ENCODE assay signal across 8 cellular contexts in genomic region chr2:151408788-151409600, GRCh38. TPM values are rescaled to one million over a fixed set of nuclear protein-coding genes. Genes with fewer than 3 reads are reported as not detected.
DNase-seq lines count a peak whose midpoint lies in the region; ATAC-seq and TF ChIP-seq lines count a peak whose summit lies in the region.

No MANE protein-coding gene starts in this region.

- no peaks in the 10 kb centered on the region for H3K9me3 ChIP-seq in T-helper 17 cell (ENCODE audit: control insufficient read depth, low read length, poor library complexity, severe bottlenecking)
- no peaks in the 10 kb centered on the region for H3K9me3 ChIP-seq in skeletal muscle tissue (ENCODE audit: control insufficient read depth in 3 of 3, low read length in 3 of 3)

- H3K27ac ChIP-seq in skeletal muscle tissue (ENCODE audit: low read depth, low read length) = peak overlapping the region; percentile 92

- peaks cover 0 to 11% (median 7%) of the 10 kb centered on the region in 3 donors for H3K4me1 ChIP-seq in skeletal muscle tissue (ENCODE audit: control insufficient read depth in 3 of 3, insufficient read depth in 3 of 3, low read length in 3 of 3)

- no peaks in the 10 kb centered on the region for H3K9me3 Mint-ChIP-seq in glutamatergic neuron (ENCODE audit: unreplicated experiment)

- no peak overlapping the region for H3K9ac ChIP-seq in skeletal muscle tissue (ENCODE audit: low read depth in 1 of 3, low read length in 3 of 3)

- ATAC-seq in T-helper 17 cell (no peak), HG03571 (IDR thresholded peaks at IDR 0.05; ENCODE audit: unreplicated experiment) (no peak), GM18870 (IDR thresholded peaks at IDR 0.05; ENCODE audit: unreplicated experiment) (no peak)

- H3K36me3 Mint-ChIP-seq in T-helper 17 cell (ENCODE audit: low read depth) = peaks cover 6% of the 10 kb centered on the region
- H3K36me3 Mint-ChIP-seq in glutamatergic neuron (ENCODE audit: unreplicated experiment) = no peaks in the 10 kb centered on the region

- peaks cover 11% of the 10 kb centered on the region for H3K36me3 ChIP-seq in H7 (replicated peaks; ENCODE audit: control insufficient read depth, insufficient read depth, low read length)
- peaks cover 7 to 21% (median 11%) of the 10 kb centered on the region in 3 donors for H3K36me3 ChIP-seq in skeletal muscle tissue (ENCODE audit: control insufficient read depth in 3 of 3, insufficient read depth in 3 of 3, low read length in 3 of 3)

- peak overlapping the region; percentile 100 for H3K4me3 Mint-ChIP-seq in T-helper 17 cell
- H3K4me3 Mint-ChIP-seq in glutamatergic neuron (ENCODE audit: unreplicated experiment) = peak overlapping the region; percentile 98

- H3K27me3 ChIP-seq in H7 (ENCODE audit: control insufficient read depth, insufficient read depth, low read length) (no peaks in the 10 kb centered on the region), skeletal muscle tissue (ENCODE audit: control insufficient read depth in 3 of 3, insufficient read depth in 3 of 3, low read length in 3 of 3) (no peaks in the 10 kb centered on the region)

- H3K4me3 ChIP-seq in H7 (ENCODE audit: insufficient read depth, low read depth, low read length) = peak overlapping the region; percentile 16; the same call in 1 of the 2 replicates
- peak overlapping the region; percentile 92 to 96 (median 96) for H3K4me3 ChIP-seq in skeletal muscle tissue (ENCODE audit: low read length in 3 of 3)

- no peak for TF ChIP-seq CTCF in glutamatergic neuron (IDR thresholded peaks at IDR 0.05; ENCODE audit: partially characterized antibody, unreplicated experiment)

- DNase-seq in H7 = peak; percentile 69
- no peak for DNase-seq in T-helper 17 cell
- DNase-seq in glutamatergic neuron = no peak
- no peak for DNase-seq in SK-N-DZ (ENCODE audit: low spot score)
- no peak for DNase-seq in stimulated activated CD4-positive, alpha-beta T cell treated with anti-CD3 and anti-CD28 coated beads, Interleukin-2, amount 100 ng/mL, for 48 hours

- H3K4me1 Mint-ChIP-seq in T-helper 17 cell (peaks cover 11% of the 10 kb centered on the region), glutamatergic neuron (ENCODE audit: low read depth, unreplicated experiment) (peaks cover 4% of the 10 kb centered on the region)

- H3K27ac Mint-ChIP-seq in T-helper 17 cell (peak overlapping the region; percentile 96), glutamatergic neuron (ENCODE audit: unreplicated experiment) (peak overlapping the region; percentile 91)

- no peaks in the 10 kb centered on the region for H3K27me3 Mint-ChIP-seq in T-helper 17 cell
- peaks cover 2% of the 10 kb centered on the region for H3K27me3 Mint-ChIP-seq in glutamatergic neuron (ENCODE audit: unreplicated experiment)

RNA-seq across cellular contexts. Expression of gene RIF1, which starts 0.7 kb away (rescaled TPM):
- total RNA-seq in H7 (2014; rRNA removed; shearing (Covaris generic)) = 27.7 and 38.2 TPM in 2 replicates
- total RNA-seq in T-helper 17 cell (10 to 100 TPM; 37.7 to 56.1 TPM), glutamatergic neuron (ENCODE audit: unreplicated experiment) (31.6 TPM), skeletal muscle tissue (30.3 TPM)
- 13.6 and 18.0 TPM in 2 replicates for polyA plus RNA-seq in SK-N-DZ (2014; cell fraction: cytosol; rRNA removed)
- polyA plus RNA-seq in SK-N-DZ (2014; cell fraction: nucleus; rRNA removed) = 24.6 and 28.3 TPM in 2 replicates

RNA-seq across cellular contexts. Expression of gene TNFAIP6, which starts 51.6 kb away (rescaled TPM):
- total RNA-seq in H7 (2014; rRNA removed; shearing (Covaris generic)) = 0.28 TPM in 1 of 2 replicates, not detected in the other
- total RNA-seq in T-helper 17 cell (not detected), glutamatergic neuron (ENCODE audit: unreplicated experiment) (not detected), skeletal muscle tissue (13.0 TPM)
- polyA plus RNA-seq in SK-N-DZ (2014; cell fraction: cytosol; rRNA removed) = not detected in 2 replicates
- not detected in 2 replicates for polyA plus RNA-seq in SK-N-DZ (2014; cell fraction: nucleus; rRNA removed)

Comparison
In these comparisons a context has a peak if more than half of its experiments do, and no peak if none do; other contexts are left out.
1. RNA of gene TNFAIP6, which starts 51.6 kb away (total RNA-seq): 13.0 TPM in skeletal muscle tissue (single experiment); 0.28 TPM in H7, not detected in T-helper 17 cell and not detected in glutamatergic neuron (single experiment); every median in the first group is over 10 times any median in the second.